8 cellular contexts compared by ENCODE assay signal in the genomic region with DNA sequence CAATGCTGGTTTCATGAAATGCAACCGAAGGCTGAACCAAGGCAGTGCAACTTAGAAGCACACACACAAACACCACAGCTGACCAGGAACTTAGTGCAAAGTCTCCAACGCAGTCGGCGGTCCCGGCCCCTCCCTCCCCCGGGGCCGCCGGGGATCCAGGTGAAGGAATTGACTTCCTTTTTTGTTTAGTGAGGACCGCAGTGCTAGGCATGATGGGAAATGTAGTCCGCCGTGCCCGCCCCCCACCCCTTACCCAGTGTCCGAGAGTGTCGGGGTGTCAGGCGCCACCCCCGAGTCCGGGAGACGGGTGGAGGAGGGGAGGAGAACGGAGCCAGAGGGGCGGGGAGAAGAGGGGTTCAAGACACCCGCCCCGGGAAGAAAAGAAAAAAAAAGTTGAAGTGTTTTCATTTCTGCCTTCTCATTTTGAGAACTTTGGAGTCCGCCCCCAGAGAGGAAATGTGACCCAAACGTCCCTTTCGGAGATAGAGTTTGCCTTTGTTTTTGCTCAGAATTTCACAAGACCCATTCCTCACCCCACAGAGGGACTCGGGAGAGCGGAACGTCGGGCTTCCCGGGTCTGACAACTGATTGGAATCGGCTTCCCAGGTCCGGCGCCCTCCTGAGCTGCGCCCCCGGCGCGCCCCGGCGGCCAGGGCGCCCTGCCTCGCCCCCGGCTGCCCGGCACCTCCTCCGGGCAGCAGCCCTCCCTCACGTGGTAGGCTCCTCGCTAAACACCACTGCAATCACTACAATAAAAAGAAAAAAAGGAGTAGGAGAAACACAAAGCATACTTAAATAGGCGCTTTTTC. TPM values are rescaled to one million over a fixed set of nuclear protein-coding genes. Genes with fewer than 3 reads are reported as not detected.
DNase-seq lines count a peak whose midpoint lies in the region; ATAC-seq and TF ChIP-seq lines count a peak whose summit lies in the region.

No MANE protein-coding gene starts in this region.

- no peaks in the 10 kb centered on the region for H3K36me3 Mint-ChIP-seq in endothelial cell (ENCODE audit: low read depth, unreplicated experiment)

- TF ChIP-seq CTCF in BJ (IDR thresholded peaks at IDR 0.05; ENCODE audit: insufficient read depth, low read depth, low read length) (no peak), endothelial cell (IDR thresholded peaks at IDR 0.05; ENCODE audit: unreplicated experiment) (no peak)

- DNase-seq in BJ (ENCODE audit: low read depth): peak; percentile 69
- DNase-seq in NCI-H69 (lab: John Stamatoyannopoulos, UW): peak; percentile 91
- DNase-seq in activated CD8-positive, alpha-beta memory T cell treated with anti-CD3 and anti-CD28 coated beads for 48 hours (ENCODE audit: low read depth in 2 of 3, low spot score in 2 of 3): peak in 2 of 3 experiments; percentile 29 to 31
- DNase-seq in endothelial cell (ENCODE audit: low spot score): peak; percentile 71
- peak; percentile 91 for DNase-seq in medulla oblongata (ENCODE audit: extremely low spot score)
- DNase-seq in stimulated activated CD8-positive, alpha-beta memory T cell treated with anti-CD3 and anti-CD28 coated beads, Interleukin-4, amount 100 ng/mL, for 48 hours: peak; percentile 80

- CTCF ChIA-PET in BJ (lab: Yijun Ruan, JAX): interaction anchor here (1.7 to 16.1 kb wide), 4 partner anchors 37 to 435 kb away, joined by 4 to 335 read pairs (median 20); no protein-coding TSS in a partner anchor

- peak overlapping the region; percentile 89 for H3K27ac Mint-ChIP-seq in endothelial cell (ENCODE audit: unreplicated experiment)

- H3K36me3 ChIP-seq in BJ (ENCODE audit: control insufficient read depth, insufficient read depth, low read length): peaks cover 4% of the 10 kb centered on the region; the same call in 1 of the 2 replicates

- ATAC-seq in GM21423 (IDR thresholded peaks at IDR 0.05; ENCODE audit: unreplicated experiment) (peak; percentile 27), GM18873 (IDR thresholded peaks at IDR 0.05; ENCODE audit: low FRiP score, unreplicated experiment) (no peak)

- H3K9me3 Mint-ChIP-seq in endothelial cell (ENCODE audit: unreplicated experiment): no peaks in the 10 kb centered on the region

- H3K27me3 Mint-ChIP-seq in endothelial cell (ENCODE audit: unreplicated experiment): peaks cover 11% of the 10 kb centered on the region

- POLR2A ChIA-PET in BJ (lab: Charles Lee): interaction anchor here (0.6 to 0.7 kb wide), 2 partner anchors 34 to 324 kb away, joined by 4 to 9 read pairs; no protein-coding TSS in a partner anchor

- H3K4me3 ChIP-seq in BJ (ENCODE audit: low read depth, low read length): peak overlapping the region; percentile 95

- H3K27me3 ChIP-seq in BJ (ENCODE audit: control insufficient read depth, insufficient read depth, low read length): no peaks in the 10 kb centered on the region

- peaks cover 6% of the 10 kb centered on the region for H3K4me1 Mint-ChIP-seq in endothelial cell (ENCODE audit: unreplicated experiment)

- peak overlapping the region; percentile 89 for H3K4me3 Mint-ChIP-seq in endothelial cell (ENCODE audit: unreplicated experiment)

RNA-seq across cellular contexts. Expression of a gene that starts 2.0 kb away (rescaled TPM):
- 7.3 and 8.7 TPM in 2 replicates for polyA plus RNA-seq in BJ (2011; rRNA removed)
- polyA minus RNA-seq in BJ (2011; rRNA and poly(A)+ RNA removed): 8.4 and 12.2 TPM in 2 replicates
- 5.2 TPM for total RNA-seq in endothelial cell (ENCODE audit: unreplicated experiment)

Comparison
In these comparisons a context has a peak if more than half of its experiments do, and no peak if none do; other contexts are left out.
1. DNase-seq: peak in every context shown above with its lines; median percentile 91 in NCI-H69; 91 in medulla oblongata; 80 in stimulated activated CD8-positive, alpha-beta memory T cell treated with anti-CD3 and anti-CD28 coated beads, Interleukin-4, amount 100 ng/mL, for 48 hours; 71 in endothelial cell; 69 in BJ; 30 in activated CD8-positive, alpha-beta memory T cell treated with anti-CD3 and anti-CD28 coated beads for 48 hours.